ENCODE assay signal across 1 cellular context in the genomic region with DNA sequence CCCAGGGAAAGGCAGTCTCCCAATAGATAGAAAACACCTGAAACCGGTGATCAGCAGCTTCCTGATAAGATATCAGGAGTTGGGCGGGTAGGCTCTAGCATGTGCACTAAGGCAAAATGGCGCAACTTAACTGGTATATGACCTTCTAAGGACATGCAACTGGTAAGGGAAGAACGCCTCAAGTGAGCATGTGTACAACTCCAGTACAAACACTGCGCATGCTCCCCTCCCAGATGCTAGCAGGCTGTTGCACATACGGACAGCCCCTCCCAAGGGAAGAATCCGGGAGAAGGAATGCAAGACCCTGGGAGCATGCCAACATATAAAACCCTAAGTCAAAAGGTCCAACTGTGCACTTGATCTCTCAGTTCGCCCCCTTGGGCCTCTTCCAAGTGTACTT.
A peak's percentile ranks its signal among the peaks of the same experiment; 100 is the strongest.
TF ChIP-seq lines count a peak whose summit lies in the region.

No MANE protein-coding gene starts in this region.

TF ChIP-seq in K562, 482 proteins besides CTCF, POLR2A, EP300 and RAD21 (continued from another document and continues in another):
- TF ChIP-seq CHD7 (IDR thresholded peaks at IDR 0.05; ENCODE audit: low read depth, low read length), result no peak
- TF ChIP-seq ARHGAP35 (IDR thresholded peaks at IDR 0.05; ENCODE audit: partially characterized antibody), result no peak
- TF ChIP-seq POU5F1 (IDR thresholded peaks at IDR 0.05; ENCODE audit: borderline replicate concordance, low read depth, low read length, partially characterized antibody), result no peak
- no peak for TF ChIP-seq ZBTB5 (IDR thresholded peaks at IDR 0.05)
- TF ChIP-seq MYC (IDR thresholded peaks at IDR 0.05; ENCODE audit: low read depth, low read length), result peak; percentile 42; the same call in 1 of the 2 replicates
- no peak for TF ChIP-seq MYC (CRISPR knock-in tag; IDR thresholded peaks at IDR 0.05; ENCODE audit: borderline replicate concordance, low read depth)
- TF ChIP-seq ZNF263 (CRISPR knock-in tag; IDR thresholded peaks at IDR 0.05; ENCODE audit: borderline replicate concordance), result no peak
- TF ChIP-seq ZNF282 (CRISPR knock-in tag; IDR thresholded peaks at IDR 0.05), result no peak
- TF ChIP-seq RNF2 (IDR thresholded peaks at IDR 0.05), result no peak
- TF ChIP-seq AFF4 (CRISPR knock-in tag; IDR thresholded peaks at IDR 0.05), result no peak
- TF ChIP-seq NCOA1 (IDR thresholded peaks at IDR 0.05; ENCODE audit: low read depth), result no peak
- TF ChIP-seq SIN3A (IDR thresholded peaks at IDR 0.05; ENCODE audit: borderline replicate concordance in 2 of 2, control insufficient read depth in 1 of 2, low read depth in 2 of 2, low read length in 2 of 2), result no peak
- no peak for TF ChIP-seq ZNF668 (CRISPR knock-in tag; IDR thresholded peaks at IDR 0.05)
- TF ChIP-seq SRF (CRISPR knock-in tag; IDR thresholded peaks at IDR 0.05), result peak; percentile 67 to 90; a peak in 3 of 4 replicates
- TF ChIP-seq NRF1 (conservative IDR thresholded peaks at IDR 0.05 in 1 of 2, IDR thresholded peaks at IDR 0.05 in 1 of 2), result peak; percentile 91 to 92
- no peak for TF ChIP-seq FOS (IDR thresholded peaks at IDR 0.05; ENCODE audit: extremely low read depth, insufficient read length)
- TF ChIP-seq ZBTB7A (IDR thresholded peaks at IDR 0.05; ENCODE audit: borderline replicate concordance, control insufficient read depth, low read depth, low read length), result no peak
- TF ChIP-seq ZNF354B (CRISPR knock-in tag; IDR thresholded peaks at IDR 0.05), result no peak
- TF ChIP-seq THRA (IDR thresholded peaks at IDR 0.05), result no peak
- TF ChIP-seq AFF1 (IDR thresholded peaks at IDR 0.05; ENCODE audit: low read depth in 1 of 2, partially characterized antibody in 2 of 2), result no peak
- no peak for TF ChIP-seq ZNF431 (CRISPR knock-in tag; IDR thresholded peaks at IDR 0.05)
- no peak for TF ChIP-seq SAFB2 (IDR thresholded peaks at IDR 0.05; ENCODE audit: borderline replicate concordance, low read depth, low read length, severe bottlenecking)
- TF ChIP-seq PCBP2 (IDR thresholded peaks at IDR 0.05; ENCODE audit: low read depth, low read length, poor library complexity, severe bottlenecking), result no peak
- TF ChIP-seq, protein P1, sequence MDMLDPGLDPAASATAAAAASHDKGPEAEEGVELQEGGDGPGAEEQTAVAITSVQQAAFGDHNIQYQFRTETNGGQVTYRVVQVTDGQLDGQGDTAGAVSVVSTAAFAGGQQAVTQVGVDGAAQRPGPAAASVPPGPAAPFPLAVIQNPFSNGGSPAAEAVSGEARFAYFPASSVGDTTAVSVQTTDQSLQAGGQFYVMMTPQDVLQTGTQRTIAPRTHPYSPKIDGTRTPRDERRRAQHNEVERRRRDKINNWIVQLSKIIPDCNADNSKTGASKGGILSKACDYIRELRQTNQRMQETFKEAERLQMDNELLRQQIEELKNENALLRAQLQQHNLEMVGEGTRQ (CRISPR knock-in tag; IDR thresholded peaks at IDR 0.05), result no peak
- no peak for TF ChIP-seq HDGF (IDR thresholded peaks at IDR 0.05)
- TF ChIP-seq ESRRA (IDR thresholded peaks at IDR 0.05; ENCODE audit: borderline replicate concordance, low read depth), result peak; percentile 45; the same call in 1 of the 2 replicates
- no peak for TF ChIP-seq CC2D1A (IDR thresholded peaks at IDR 0.05)
- no peak for TF ChIP-seq FOXA1 (IDR thresholded peaks at IDR 0.05; ENCODE audit: borderline replicate concordance)
- no peak for TF ChIP-seq TSC22D4 (tag; IDR thresholded peaks at IDR 0.05)
- TF ChIP-seq TBP (optimal IDR thresholded peaks at IDR 0.05; ENCODE audit: low read depth, low read length), result no peak
